Comparison of ENCODE assay signal across 10 cellular contexts in genomic region chr12:16531623-16532022, GRCh38.
DNase-seq lines count a peak whose midpoint lies in the region; ATAC-seq and TF ChIP-seq lines count a peak whose summit lies in the region.
"Had no signal": no experiment of that assay in that cellular context is flagged by ENCODE, and none has a peak within 500 bp of the region (broad histone marks: within the 10 kb centered on the region; RNA-seq: fewer than 3 reads in every experiment).

No MANE protein-coding gene starts in this region.

- no peaks in the 10 kb centered on the region for H4K20me1 ChIP-seq in neural progenitor cell (ENCODE audit: low read depth)

- no peak overlapping the region for H3K4me2 ChIP-seq in neural progenitor cell

- H2AFZ ChIP-seq in neural progenitor cell (replicated peaks) = no peak overlapping the region

- peak; percentile 47 for DNase-seq in NCI-H1436 treated with DMSO at 0.1 percent for 48 hours (lab: John Stamatoyannopoulos, UW)
- peak; percentile 92 for DNase-seq in NCI-H774 (lab: John Stamatoyannopoulos, UW)
- DNase-seq in neural progenitor cell (ENCODE audit: low spot score) = peak; percentile 52
- no peak for DNase-seq in coronary artery (ENCODE audit: low spot score)
- DNase-seq in 8988T = no peak
- DNase-seq in HPDE6-E6E7 (ENCODE audit: extremely low spot score) = no peak
- DNase-seq in right lobe of liver = no peak
- DNase-seq: cerebellar nuclear complex; stimulated activated CD4-positive, alpha-beta T cell treated with anti-CD3 and anti-CD28 coated beads, Interleukin-2, amount 100 ng/mL, for 48 hours had no signal

- no peak overlapping the region for H3K4me3 Mint-ChIP-seq in neural progenitor cell

- H3K4me1 Mint-ChIP-seq in neural progenitor cell = no peaks in the 10 kb centered on the region

- peaks cover 2% of the 10 kb centered on the region for H3K9me3 Mint-ChIP-seq in neural progenitor cell

- peaks cover 4% of the 10 kb centered on the region for H3K27me3 Mint-ChIP-seq in neural progenitor cell (ENCODE audit: insufficient read depth, low read depth)

- peak; percentile 73 for ATAC-seq in GM19025 (IDR thresholded peaks at IDR 0.05; ENCODE audit: low read depth, unreplicated experiment)
- ATAC-seq in right lobe of liver = no peak

- H3F3A ChIP-seq in neural progenitor cell (ENCODE audit: low read depth) = no peaks in the 10 kb centered on the region

- no peak overlapping the region for H3K9ac ChIP-seq in neural progenitor cell

- 81% methylated on average over 3 of the region's 3 CpGs for WGBS in right lobe of liver (ENCODE audit: insufficient coverage, low coverage, low lambda C conversion rate, missing lambda C conversion rate)

- H3K27me3 ChIP-seq in neural progenitor cell (no peaks in the 10 kb centered on the region), right lobe of liver (no peaks in the 10 kb centered on the region)

- H3K27ac ChIP-seq in neural progenitor cell (no peak overlapping the region), coronary artery (no peak overlapping the region), right lobe of liver (no peak overlapping the region)

- TF ChIP-seq POLR2A in right lobe of liver (IDR thresholded peaks at IDR 0.05) = no peak

- TF ChIP-seq CTCF in neural progenitor cell (IDR thresholded peaks at IDR 0.05) = no peak
- no peak for TF ChIP-seq CTCF in coronary artery (IDR thresholded peaks at IDR 0.05)
- no peak for TF ChIP-seq CTCF in right lobe of liver (IDR thresholded peaks at IDR 0.05)

- H3K36me3 ChIP-seq in neural progenitor cell = no peaks in the 10 kb centered on the region
- H3K36me3 ChIP-seq in right lobe of liver = no peaks in the 10 kb centered on the region

- no peaks in the 10 kb centered on the region for H3K9me3 ChIP-seq in neural progenitor cell (ENCODE audit: low read depth)
- H3K9me3 ChIP-seq in right lobe of liver = no peaks in the 10 kb centered on the region

- no peaks in the 10 kb centered on the region for H3K79me2 ChIP-seq in neural progenitor cell (ENCODE audit: low read depth)

- intact Hi-C loops in right lobe of liver (cut with DNase I) = no loop called here

- H3K36me3 Mint-ChIP-seq in neural progenitor cell = peaks cover 5% of the 10 kb centered on the region

- H3K4me3 ChIP-seq in neural progenitor cell (no peak overlapping the region), coronary artery (no peak overlapping the region), right lobe of liver (no peak overlapping the region)

- H3K4me1 ChIP-seq in neural progenitor cell (no peaks in the 10 kb centered on the region), right lobe of liver (no peaks in the 10 kb centered on the region)

- no peak overlapping the region for H3K27ac Mint-ChIP-seq in neural progenitor cell

Comparison
In these comparisons a context has a peak if more than half of its experiments do, and no peak if none do; other contexts are left out.
1. DNase-seq: peak in NCI-H1436 treated with DMSO at 0.1 percent for 48 hours (single experiment), NCI-H774 (single experiment) and neural progenitor cell (single experiment); none in coronary artery (single experiment), 8988T (single experiment), HPDE6-E6E7 (single experiment) and right lobe of liver (0 of 3).